28 cellular contexts compared by ENCODE assay signal in genomic region chr7:22061781-22062180, GRCh38.
DNase-seq lines count a peak whose midpoint lies in the region; ATAC-seq, FAIRE-seq and TF ChIP-seq lines count a peak whose summit lies in the region.
"Had no signal": no experiment of that assay in that cellular context is flagged by ENCODE, and none has a peak within 500 bp of the region (broad histone marks: within the 10 kb centered on the region; RNA-seq: fewer than 3 reads in every experiment).

No MANE protein-coding gene starts in this region.

- H3K36me3 ChIP-seq in GM23338 (ENCODE audit: insufficient read depth) (no peaks in the 10 kb centered on the region), astrocyte (ENCODE audit: insufficient read depth, low read length) (no peaks in the 10 kb centered on the region)

- H3K27me3 Mint-ChIP-seq in GM23338 (ENCODE audit: insufficient read depth, low read depth, poor library complexity) (no peaks in the 10 kb centered on the region), astrocyte (ENCODE audit: low read depth, unreplicated experiment) (no peaks in the 10 kb centered on the region)

- H4K20me1 ChIP-seq in GM23338 (replicated peaks; ENCODE audit: insufficient read depth) (no peaks in the 10 kb centered on the region), astrocyte (ENCODE audit: insufficient read depth, low read length) (no peaks in the 10 kb centered on the region)

- H3K4me2 ChIP-seq in GM23338 (no peak overlapping the region; the same call in 1 of the 2 replicates), astrocyte (ENCODE audit: low read length) (no peak overlapping the region)
- H3K4me2 ChIP-seq: A549, SK-N-SH had no signal

- no peak overlapping the region for H3K27ac ChIP-seq in GM23338 (ENCODE audit: low read depth)
- H3K27ac ChIP-seq in astrocyte (ENCODE audit: low read depth, low read length) = no peak overlapping the region
- H3K27ac ChIP-seq: A549, C4-2B, HL-60 had no signal

- no peak for ATAC-seq in GM23338
- no peak for ATAC-seq in HG03565 (IDR thresholded peaks at IDR 0.05; ENCODE audit: unreplicated experiment)
- ATAC-seq in HG02759 (IDR thresholded peaks at IDR 0.05; ENCODE audit: unreplicated experiment) = no peak
- ATAC-seq: A549; CD8-positive, alpha-beta T cell; HepG2; Panc1 had no signal

- no peak for FAIRE-seq in astrocyte (lab: Jason Lieb, UNC)
- FAIRE-seq: A549, GM12892, HepG2 had no signal

- no peaks in the 10 kb centered on the region for H3F3A ChIP-seq in GM23338 (replicated peaks; ENCODE audit: low read depth)

- no peak overlapping the region for H3K9ac ChIP-seq in astrocyte (ENCODE audit: low read length)
- H3K9ac ChIP-seq: SK-N-SH had no signal

- H3K9me3 Mint-ChIP-seq in GM23338 (no peaks in the 10 kb centered on the region), astrocyte (ENCODE audit: unreplicated experiment) (no peaks in the 10 kb centered on the region)
- H3K9me3 Mint-ChIP-seq: CD8-positive, alpha-beta T cell had no signal

- no peak for DNase-seq in GM23338 (ENCODE audit: low spot score)
- peak; percentile 4 for DNase-seq in astrocyte (ENCODE audit: low read depth)
- peak; percentile 81 for DNase-seq in fibroblast of peridontal ligament (ENCODE audit: extremely low read depth)
- no peak for DNase-seq in DMS 273 treated with DMSO at 0.1 percent for 48 hours (lab: John Stamatoyannopoulos, UW)
- no peak for DNase-seq in NOMO-1 treated with DMSO at 0.1 percent for 48 hours (lab: John Stamatoyannopoulos, UW; ENCODE audit: unreplicated experiment)
- DNase-seq: Caco-2; CD8-positive, alpha-beta T cell; DMS79 treated with DMSO at 0.1 percent for 48 hours; H7; Karpas-422; NCI-H1092 treated with DMSO at 0.1 percent for 48 hours; NCI-H1436; NCI-H187; NCI-H2081 treated with DMSO at 0.1 percent for 48 hours; NCI-H2171; NCI-H226; NCI-H510A; SK-N-SH; SW 1271 had no signal

- H3K4me3 Mint-ChIP-seq in GM23338 (no peak overlapping the region), astrocyte (ENCODE audit: unreplicated experiment) (no peak overlapping the region)
- H3K4me3 Mint-ChIP-seq: B cell; CD8-positive, alpha-beta T cell had no signal

- H3K9me2 ChIP-seq in GM23338 (ENCODE audit: insufficient read depth) = peaks cover 12% of the 10 kb centered on the region
- H3K9me2 ChIP-seq: SK-N-SH had no signal

- H3K27me3 ChIP-seq in GM23338 (ENCODE audit: insufficient read depth) (no peaks in the 10 kb centered on the region), astrocyte (ENCODE audit: insufficient read depth, low read length) (no peaks in the 10 kb centered on the region)

- TF ChIP-seq CTCF in GM23338 (conservative IDR thresholded peaks at IDR 0.05; ENCODE audit: low read depth in 2 of 2) (no peak), astrocyte (IDR thresholded peaks at IDR 0.05; ENCODE audit: insufficient read depth, low read depth, low read length) (no peak)

- peak overlapping the region; percentile 39; the same call in 1 of the 2 replicates for H2AFZ ChIP-seq in GM23338
- H2AFZ ChIP-seq in astrocyte (ENCODE audit: low read depth, low read length) = no peak overlapping the region

- H3K27ac Mint-ChIP-seq in GM23338 (no peak overlapping the region), astrocyte (ENCODE audit: unreplicated experiment) (no peak overlapping the region)
- H3K27ac Mint-ChIP-seq: B cell; CD8-positive, alpha-beta T cell had no signal

- peaks cover 16% of the 10 kb centered on the region for H3K4me1 ChIP-seq in GM23338 (ENCODE audit: insufficient read depth)
- H3K4me1 ChIP-seq in astrocyte (ENCODE audit: insufficient read depth, low read length) = no peaks in the 10 kb centered on the region
- H3K4me1 ChIP-seq: A549, Caco-2 had no signal

- H3K9me3 ChIP-seq in astrocyte (ENCODE audit: insufficient read depth, low read depth, low read length) = no peaks in the 10 kb centered on the region
- H3K9me3 ChIP-seq: A549, Caco-2, SK-N-SH had no signal

- H3K79me2 ChIP-seq in GM23338 (replicated peaks; ENCODE audit: insufficient read depth) (no peaks in the 10 kb centered on the region), astrocyte (ENCODE audit: insufficient read depth, low read length) (no peaks in the 10 kb centered on the region)

- no peaks in the 10 kb centered on the region for H3K36me3 Mint-ChIP-seq in GM23338 (ENCODE audit: low read depth)
- no peaks in the 10 kb centered on the region for H3K36me3 Mint-ChIP-seq in astrocyte (ENCODE audit: low read depth, unreplicated experiment)
- H3K36me3 Mint-ChIP-seq: CD8-positive, alpha-beta T cell had no signal

- H3K4me3 ChIP-seq in GM23338 (no peak overlapping the region), astrocyte (ENCODE audit: insufficient read depth, low read depth, low read length) (no peak overlapping the region)
- H3K4me3 ChIP-seq: A549 had no signal

- H3K4me1 Mint-ChIP-seq in GM23338 (peaks cover 18% of the 10 kb centered on the region), astrocyte (ENCODE audit: low read depth, unreplicated experiment) (no peaks in the 10 kb centered on the region)
- H3K4me1 Mint-ChIP-seq: B cell had no signal

TF ChIP-seq in GM23338, 12 proteins besides CTCF, POLR2A, EP300 and RAD21:
- TF ChIP-seq EZH2 (IDR thresholded peaks at IDR 0.05; ENCODE audit: low read depth, unreplicated experiment) = no peak
- TF ChIP-seq JUNB (IDR thresholded peaks at IDR 0.05; ENCODE audit: unreplicated experiment) = no peak

Comparison
In these comparisons a context has a peak if more than half of its experiments do, and no peak if none do; other contexts are left out.
1. DNase-seq: peak in astrocyte (single experiment) and fibroblast of peridontal ligament (single experiment); none in GM23338 (single experiment), DMS 273 treated with DMSO at 0.1 percent for 48 hours (single experiment) and NOMO-1 treated with DMSO at 0.1 percent for 48 hours (single experiment).